ENCODE assay signal across 1 cellular context in genomic region chr11:104165014-104165413, GRCh38.
TF ChIP-seq lines count a peak whose summit lies in the region.

No MANE protein-coding gene starts in this region.

TF ChIP-seq in GM23338, 12 proteins besides CTCF, POLR2A, EP300 and RAD21:
- TF ChIP-seq, protein P1, sequence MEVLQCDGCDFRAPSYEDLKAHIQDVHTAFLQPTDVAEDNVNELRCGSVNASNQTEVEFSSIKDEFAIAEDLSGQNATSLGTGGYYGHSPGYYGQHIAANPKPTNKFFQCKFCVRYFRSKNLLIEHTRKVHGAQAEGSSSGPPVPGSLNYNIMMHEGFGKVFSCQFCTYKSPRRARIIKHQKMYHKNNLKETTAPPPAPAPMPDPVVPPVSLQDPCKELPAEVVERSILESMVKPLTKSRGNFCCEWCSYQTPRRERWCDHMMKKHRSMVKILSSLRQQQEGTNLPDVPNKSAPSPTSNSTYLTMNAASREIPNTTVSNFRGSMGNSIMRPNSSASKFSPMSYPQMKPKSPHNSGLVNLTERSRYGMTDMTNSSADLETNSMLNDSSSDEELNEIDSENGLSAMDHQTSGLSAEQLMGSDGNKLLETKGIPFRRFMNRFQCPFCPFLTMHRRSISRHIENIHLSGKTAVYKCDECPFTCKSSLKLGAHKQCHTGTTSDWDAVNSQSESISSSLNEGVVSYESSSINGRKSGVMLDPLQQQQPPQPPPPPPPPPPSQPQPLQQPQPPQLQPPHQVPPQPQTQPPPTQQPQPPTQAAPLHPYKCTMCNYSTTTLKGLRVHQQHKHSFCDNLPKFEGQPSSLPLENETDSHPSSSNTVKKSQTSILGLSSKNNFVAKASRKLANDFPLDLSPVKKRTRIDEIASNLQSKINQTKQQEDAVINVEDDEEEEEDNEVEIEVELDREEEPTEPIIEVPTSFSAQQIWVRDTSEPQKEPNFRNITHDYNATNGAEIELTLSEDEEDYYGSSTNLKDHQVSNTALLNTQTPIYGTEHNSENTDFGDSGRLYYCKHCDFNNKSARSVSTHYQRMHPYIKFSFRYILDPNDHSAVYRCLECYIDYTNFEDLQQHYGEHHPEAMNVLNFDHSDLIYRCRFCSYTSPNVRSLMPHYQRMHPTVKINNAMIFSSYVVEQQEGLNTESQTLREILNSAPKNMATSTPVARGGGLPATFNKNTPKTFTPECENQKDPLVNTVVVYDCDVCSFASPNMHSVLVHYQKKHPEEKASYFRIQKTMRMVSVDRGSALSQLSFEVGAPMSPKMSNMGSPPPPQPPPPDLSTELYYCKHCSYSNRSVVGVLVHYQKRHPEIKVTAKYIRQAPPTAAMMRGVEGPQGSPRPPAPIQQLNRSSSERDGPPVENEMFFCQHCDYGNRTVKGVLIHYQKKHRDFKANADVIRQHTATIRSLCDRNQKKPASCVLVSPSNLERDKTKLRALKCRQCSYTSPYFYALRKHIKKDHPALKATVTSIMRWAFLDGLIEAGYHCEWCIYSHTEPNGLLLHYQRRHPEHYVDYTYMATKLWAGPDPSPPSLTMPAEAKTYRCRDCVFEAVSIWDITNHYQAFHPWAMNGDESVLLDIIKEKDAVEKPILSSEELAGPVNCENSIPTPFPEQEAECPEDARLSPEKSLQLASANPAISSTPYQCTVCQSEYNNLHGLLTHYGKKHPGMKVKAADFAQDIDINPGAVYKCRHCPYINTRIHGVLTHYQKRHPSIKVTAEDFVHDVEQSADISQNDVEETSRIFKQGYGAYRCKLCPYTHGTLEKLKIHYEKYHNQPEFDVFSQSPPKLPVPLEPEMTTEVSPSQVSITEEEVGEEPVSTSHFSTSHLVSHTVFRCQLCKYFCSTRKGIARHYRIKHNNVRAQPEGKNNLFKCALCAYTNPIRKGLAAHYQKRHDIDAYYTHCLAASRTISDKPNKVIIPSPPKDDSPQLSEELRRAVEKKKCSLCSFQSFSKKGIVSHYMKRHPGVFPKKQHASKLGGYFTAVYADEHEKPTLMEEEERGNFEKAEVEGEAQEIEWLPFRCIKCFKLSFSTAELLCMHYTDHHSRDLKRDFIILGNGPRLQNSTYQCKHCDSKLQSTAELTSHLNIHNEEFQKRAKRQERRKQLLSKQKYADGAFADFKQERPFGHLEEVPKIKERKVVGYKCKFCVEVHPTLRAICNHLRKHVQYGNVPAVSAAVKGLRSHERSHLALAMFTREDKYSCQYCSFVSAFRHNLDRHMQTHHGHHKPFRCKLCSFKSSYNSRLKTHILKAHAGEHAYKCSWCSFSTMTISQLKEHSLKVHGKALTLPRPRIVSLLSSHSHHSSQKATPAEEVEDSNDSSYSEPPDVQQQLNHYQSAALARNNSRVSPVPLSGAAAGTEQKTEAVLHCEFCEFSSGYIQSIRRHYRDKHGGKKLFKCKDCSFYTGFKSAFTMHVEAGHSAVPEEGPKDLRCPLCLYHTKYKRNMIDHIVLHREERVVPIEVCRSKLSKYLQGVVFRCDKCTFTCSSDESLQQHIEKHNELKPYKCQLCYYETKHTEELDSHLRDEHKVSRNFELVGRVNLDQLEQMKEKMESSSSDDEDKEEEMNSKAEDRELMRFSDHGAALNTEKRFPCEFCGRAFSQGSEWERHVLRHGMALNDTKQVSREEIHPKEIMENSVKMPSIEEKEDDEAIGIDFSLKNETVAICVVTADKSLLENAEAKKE (CRISPR knock-in tag; IDR thresholded peaks at IDR 0.05), result no peak
- TF ChIP-seq ZNF331 (CRISPR knock-in tag; IDR thresholded peaks at IDR 0.05; ENCODE audit: low read depth), result no peak
- TF ChIP-seq ZNF114 (CRISPR knock-in tag; IDR thresholded peaks at IDR 0.05), result no peak
- TF ChIP-seq, protein P2, sequence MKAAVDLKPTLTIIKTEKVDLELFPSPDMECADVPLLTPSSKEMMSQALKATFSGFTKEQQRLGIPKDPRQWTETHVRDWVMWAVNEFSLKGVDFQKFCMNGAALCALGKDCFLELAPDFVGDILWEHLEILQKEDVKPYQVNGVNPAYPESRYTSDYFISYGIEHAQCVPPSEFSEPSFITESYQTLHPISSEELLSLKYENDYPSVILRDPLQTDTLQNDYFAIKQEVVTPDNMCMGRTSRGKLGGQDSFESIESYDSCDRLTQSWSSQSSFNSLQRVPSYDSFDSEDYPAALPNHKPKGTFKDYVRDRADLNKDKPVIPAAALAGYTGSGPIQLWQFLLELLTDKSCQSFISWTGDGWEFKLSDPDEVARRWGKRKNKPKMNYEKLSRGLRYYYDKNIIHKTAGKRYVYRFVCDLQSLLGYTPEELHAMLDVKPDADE (IDR thresholded peaks at IDR 0.05), result no peak
- no peak for TF ChIP-seq NANOG (IDR thresholded peaks at IDR 0.05; ENCODE audit: borderline replicate concordance)
- TF ChIP-seq JUNB (IDR thresholded peaks at IDR 0.05; ENCODE audit: unreplicated experiment), result no peak
- TF ChIP-seq STAT1 (IDR thresholded peaks at IDR 0.05; ENCODE audit: unreplicated experiment), result no peak
- no peak for TF ChIP-seq CREB1 (CRISPR knock-in tag; IDR thresholded peaks at IDR 0.05; ENCODE audit: low read depth)
- no peak for TF ChIP-seq EZH2 (IDR thresholded peaks at IDR 0.05; ENCODE audit: low read depth, unreplicated experiment)
- TF ChIP-seq, protein P3, sequence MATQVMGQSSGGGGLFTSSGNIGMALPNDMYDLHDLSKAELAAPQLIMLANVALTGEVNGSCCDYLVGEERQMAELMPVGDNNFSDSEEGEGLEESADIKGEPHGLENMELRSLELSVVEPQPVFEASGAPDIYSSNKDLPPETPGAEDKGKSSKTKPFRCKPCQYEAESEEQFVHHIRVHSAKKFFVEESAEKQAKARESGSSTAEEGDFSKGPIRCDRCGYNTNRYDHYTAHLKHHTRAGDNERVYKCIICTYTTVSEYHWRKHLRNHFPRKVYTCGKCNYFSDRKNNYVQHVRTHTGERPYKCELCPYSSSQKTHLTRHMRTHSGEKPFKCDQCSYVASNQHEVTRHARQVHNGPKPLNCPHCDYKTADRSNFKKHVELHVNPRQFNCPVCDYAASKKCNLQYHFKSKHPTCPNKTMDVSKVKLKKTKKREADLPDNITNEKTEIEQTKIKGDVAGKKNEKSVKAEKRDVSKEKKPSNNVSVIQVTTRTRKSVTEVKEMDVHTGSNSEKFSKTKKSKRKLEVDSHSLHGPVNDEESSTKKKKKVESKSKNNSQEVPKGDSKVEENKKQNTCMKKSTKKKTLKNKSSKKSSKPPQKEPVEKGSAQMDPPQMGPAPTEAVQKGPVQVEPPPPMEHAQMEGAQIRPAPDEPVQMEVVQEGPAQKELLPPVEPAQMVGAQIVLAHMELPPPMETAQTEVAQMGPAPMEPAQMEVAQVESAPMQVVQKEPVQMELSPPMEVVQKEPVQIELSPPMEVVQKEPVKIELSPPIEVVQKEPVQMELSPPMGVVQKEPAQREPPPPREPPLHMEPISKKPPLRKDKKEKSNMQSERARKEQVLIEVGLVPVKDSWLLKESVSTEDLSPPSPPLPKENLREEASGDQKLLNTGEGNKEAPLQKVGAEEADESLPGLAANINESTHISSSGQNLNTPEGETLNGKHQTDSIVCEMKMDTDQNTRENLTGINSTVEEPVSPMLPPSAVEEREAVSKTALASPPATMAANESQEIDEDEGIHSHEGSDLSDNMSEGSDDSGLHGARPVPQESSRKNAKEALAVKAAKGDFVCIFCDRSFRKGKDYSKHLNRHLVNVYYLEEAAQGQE (IDR thresholded peaks at IDR 0.05; ENCODE audit: unreplicated experiment), result no peak
